Comparison of ENCODE assay signal across 8 cellular contexts in genomic region chr2:102063948-102064678, GRCh38.
DNase-seq lines count a peak whose midpoint lies in the region; ATAC-seq and TF ChIP-seq lines count a peak whose summit lies in the region.

No MANE protein-coding gene starts in this region.

- ATAC-seq in left cardiac atrium (peak; percentile 89 to 94), psoas muscle (peak; percentile 86 to 91 (median 88)), HG02885 (IDR thresholded peaks at IDR 0.05; ENCODE audit: poor library complexity, unreplicated experiment) (no peak)

- peaks cover 31% of the 10 kb centered on the region for H3K4me1 Mint-ChIP-seq in activated T-helper 1 cell treated with anti-CD3 and anti-CD28 coated beads, Interleukin-12 subunit alpha, Interleukin-12 subunit beta, Interleukin-2, Interleukin-4 antibody, amounts not matched to agents 30 ng/mL and 10 ng/mL and 1 ng/mL, durations not matched to agents 14 hours and 24 hours and 36 hours (ENCODE audit: low read depth)

- DNase-seq in CD1c-positive myeloid dendritic cell (ENCODE audit: extremely low spot score), result peak; percentile 74
- peak; percentile 21 for DNase-seq in LNCaP clone FGC (ENCODE audit: low read depth)
- DNase-seq in activated T-helper 1 cell treated with anti-CD3 and anti-CD28 coated beads, Interleukin-12 subunit alpha, Interleukin-12 subunit beta, Interleukin-2, Interleukin-4 antibody, amounts not matched to agents 30 ng/mL and 10 ng/mL and 1 ng/mL, durations not matched to agents 14 hours and 24 hours and 36 hours (ENCODE audit: low spot score), result peak; percentile 17
- DNase-seq in left cardiac atrium, result peak; percentile 93
- DNase-seq in psoas muscle, result peak; percentile 92 to 94
- DNase-seq in NAMALWA (ENCODE audit: low spot score), result no peak
- DNase-seq in NCI-H2107 (lab: John Stamatoyannopoulos, UW), result no peak

- H3K27me3 ChIP-seq in psoas muscle (ENCODE audit: insufficient read depth in 3 of 3, low read length in 2 of 3), result no peaks in the 10 kb centered on the region

- H3K4me1 ChIP-seq in psoas muscle, result peaks cover 74% of the 10 kb centered on the region

- peaks cover 7% of the 10 kb centered on the region for H3K27me3 Mint-ChIP-seq in activated T-helper 1 cell treated with anti-CD3 and anti-CD28 coated beads, Interleukin-12 subunit alpha, Interleukin-12 subunit beta, Interleukin-2, Interleukin-4 antibody, amounts not matched to agents 30 ng/mL and 10 ng/mL and 1 ng/mL, durations not matched to agents 14 hours and 24 hours and 36 hours (ENCODE audit: insufficient read depth)

- no peak for TF ChIP-seq CTCF in LNCaP clone FGC (IDR thresholded peaks at IDR 0.05; ENCODE audit: control insufficient read depth, extremely low read depth, insufficient read depth)
- no peak for TF ChIP-seq CTCF in psoas muscle (IDR thresholded peaks at IDR 0.05)

- no peaks in the 10 kb centered on the region for H3K36me3 ChIP-seq in psoas muscle (ENCODE audit: insufficient read depth in 1 of 2, low read depth in 1 of 2)

- no peaks in the 10 kb centered on the region for H3K9me3 Mint-ChIP-seq in activated T-helper 1 cell treated with anti-CD3 and anti-CD28 coated beads, Interleukin-12 subunit alpha, Interleukin-12 subunit beta, Interleukin-2, Interleukin-4 antibody, amounts not matched to agents 30 ng/mL and 10 ng/mL and 1 ng/mL, durations not matched to agents 14 hours and 24 hours and 36 hours

- intact Hi-C loops in activated T-helper 1 cell treated with anti-CD3 and anti-CD28 coated beads, Interleukin-12 subunit alpha, Interleukin-12 subunit beta, Interleukin-2, Interleukin-4 antibody, amounts not matched to agents 30 ng/mL and 10 ng/mL and 1 ng/mL, durations not matched to agents 14 hours and 24 hours and 36 hours (cut with micrococcal nuclease), result loop anchor here (2.0 kb wide), 1 partner anchor 171 kb away; no protein-coding TSS in a partner anchor
- intact Hi-C loops in left cardiac atrium (cut with DNase I), result no loop called here
- intact Hi-C loops in psoas muscle (cut with DNase I), result loop anchor here in 1 of 2 donors (5.0 kb wide), 1 partner anchor 103 kb away; no protein-coding TSS in a partner anchor

- no peak overlapping the region for H3K4me3 Mint-ChIP-seq in activated T-helper 1 cell treated with anti-CD3 and anti-CD28 coated beads, Interleukin-12 subunit alpha, Interleukin-12 subunit beta, Interleukin-2, Interleukin-4 antibody, amounts not matched to agents 30 ng/mL and 10 ng/mL and 1 ng/mL, durations not matched to agents 14 hours and 24 hours and 36 hours

- H3K36me3 Mint-ChIP-seq in activated T-helper 1 cell treated with anti-CD3 and anti-CD28 coated beads, Interleukin-12 subunit alpha, Interleukin-12 subunit beta, Interleukin-2, Interleukin-4 antibody, amounts not matched to agents 30 ng/mL and 10 ng/mL and 1 ng/mL, durations not matched to agents 14 hours and 24 hours and 36 hours (ENCODE audit: low read depth), result peaks cover 1% of the 10 kb centered on the region

- H3K27ac ChIP-seq in psoas muscle, result peak overlapping the region; percentile 95

- no peak overlapping the region for H3K27ac Mint-ChIP-seq in activated T-helper 1 cell treated with anti-CD3 and anti-CD28 coated beads, Interleukin-12 subunit alpha, Interleukin-12 subunit beta, Interleukin-2, Interleukin-4 antibody, amounts not matched to agents 30 ng/mL and 10 ng/mL and 1 ng/mL, durations not matched to agents 14 hours and 24 hours and 36 hours

- WGBS in psoas muscle, 3 donors, result 19 to 28% (median 27%) methylated on average over 9 of the region's 9 CpGs

- H3K4me3 ChIP-seq in LNCaP clone FGC (ENCODE audit: low read depth, low read length), result no peak overlapping the region
- peak overlapping the region; percentile 39 for H3K4me3 ChIP-seq in psoas muscle

- peaks cover 3% of the 10 kb centered on the region for H3K9me3 ChIP-seq in psoas muscle

Comparison
In these comparisons a context has a peak if more than half of its experiments do, and no peak if none do; other contexts are left out.
1. DNase-seq: peak in CD1c-positive myeloid dendritic cell (single experiment), LNCaP clone FGC (single experiment), activated T-helper 1 cell treated with anti-CD3 and anti-CD28 coated beads, Interleukin-12 subunit alpha, Interleukin-12 subunit beta, Interleukin-2, Interleukin-4 antibody, amounts not matched to agents 30 ng/mL and 10 ng/mL and 1 ng/mL, durations not matched to agents 14 hours and 24 hours and 36 hours (single experiment), left cardiac atrium (single experiment) and psoas muscle (2 of 2); none in NAMALWA (single experiment) and NCI-H2107 (single experiment).